ENCODE assay signal across 28 cellular contexts in the genomic region with DNA sequence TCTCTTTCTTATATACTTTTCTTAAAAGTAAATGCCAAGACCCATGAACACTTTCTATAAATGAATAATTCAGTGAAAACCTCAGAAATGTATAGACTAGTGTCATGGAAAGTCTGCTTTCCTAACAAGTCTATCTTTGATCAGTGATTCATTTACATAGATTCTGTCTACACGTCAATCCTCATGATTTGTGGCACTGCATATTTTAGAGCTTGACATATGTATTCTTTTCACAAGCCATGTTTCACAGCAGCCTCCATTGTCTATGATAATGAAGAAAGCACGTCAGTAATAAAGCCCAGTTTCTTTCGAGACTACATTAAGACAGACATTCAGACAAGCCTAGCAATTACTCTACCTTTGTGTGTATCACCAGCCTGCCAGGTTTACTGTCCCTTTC.
"Had no signal": no experiment of that assay in that cellular context is flagged by ENCODE, and none has a peak within 500 bp of the region (broad histone marks: within the 10 kb centered on the region; RNA-seq: fewer than 3 reads in every experiment).

No MANE protein-coding gene starts in this region.

- H3K4me3 ChIP-seq: colonic mucosa, coronary artery, dorsolateral prefrontal cortex, esophagus muscularis mucosa, esophagus squamous epithelium, gastrocnemius medialis, gastroesophageal sphincter, heart left ventricle, heart right ventricle had no signal

- DNase-seq: colonic mucosa; cortex of kidney; dermis blood vessel endothelial cell; dorsolateral prefrontal cortex; effector CD4-positive, alpha-beta T cell; effector CD8-positive, alpha-beta T cell; effector memory CD4-positive, alpha-beta T cell; endodermal cell; erythroblast; esophagus squamous epithelium; foreskin fibroblast; foreskin keratinocyte; foreskin melanocyte; gastrocnemius medialis; glutamatergic neuron; head of caudate nucleus; heart left ventricle; heart right ventricle had no signal

- H3K9me3 Mint-ChIP-seq: endodermal cell had no signal

- H3K36me3 ChIP-seq: colonic mucosa, esophagus muscularis mucosa, esophagus squamous epithelium, gastrocnemius medialis, gastroesophageal sphincter, heart left ventricle, heart right ventricle had no signal

- ATAC-seq: esophagus mucosa, foreskin keratinocyte, gastrocnemius medialis, gastroesophageal sphincter, heart left ventricle, heart right ventricle had no signal

- H3K4me3 Mint-ChIP-seq: dendritic cell treated with granulocyte-macrophage colony-stimulating factor and Interleukin-4, amounts not matched to agents 40 ng/mL and 50 ng/mL, for 4 days; endodermal cell had no signal

- H3K9me3 ChIP-seq: colonic mucosa, esophagus muscularis mucosa, esophagus squamous epithelium, gastrocnemius medialis, gastroesophageal sphincter, heart left ventricle, heart right ventricle had no signal

- H3K27ac Mint-ChIP-seq: dendritic cell treated with granulocyte-macrophage colony-stimulating factor and Interleukin-4, amounts not matched to agents 40 ng/mL and 50 ng/mL, for 4 days; endodermal cell had no signal

- H3K27ac ChIP-seq: colonic mucosa, coronary artery, dorsolateral prefrontal cortex, epithelial cell of prostate, esophagus muscularis mucosa, esophagus squamous epithelium, foreskin keratinocyte, gastrocnemius medialis, gastroesophageal sphincter, heart left ventricle, heart right ventricle had no signal

- H3K27me3 Mint-ChIP-seq: dendritic cell treated with granulocyte-macrophage colony-stimulating factor and Interleukin-4, amounts not matched to agents 40 ng/mL and 50 ng/mL, for 4 days had no signal

- H3K4me1 ChIP-seq: colonic mucosa, esophagus squamous epithelium, foreskin keratinocyte, gastroesophageal sphincter, heart right ventricle had no signal

- H3K27me3 ChIP-seq: colonic mucosa, dorsolateral prefrontal cortex, esophagus muscularis mucosa, esophagus squamous epithelium, foreskin keratinocyte, gastrocnemius medialis, gastroesophageal sphincter, heart left ventricle, heart right ventricle had no signal

- FAIRE-seq: colon, endometrium, endothelial cell of umbilical vein, frontal cortex had no signal
